ENCODE assay signal across 8 cellular contexts in genomic region chr10:15168296-15168780, GRCh38. TPM values are rescaled to one million over a fixed set of nuclear protein-coding genes. Genes with fewer than 3 reads are reported as not detected.
DNase-seq lines count a peak whose midpoint lies in the region; ATAC-seq, FAIRE-seq and TF ChIP-seq lines count a peak whose summit lies in the region.

Gene NMT2, minus strand, starts transcription at chr10:15168693. Its CDS starts 81 bp downstream, at chr10:15168612.

- H2AFZ ChIP-seq in astrocyte (ENCODE audit: low read depth, low read length): peak within 1 kb of the TSS; percentile 95

- H3K27me3 ChIP-seq in astrocyte (ENCODE audit: insufficient read depth, low read length): no peaks in the 10 kb centered on the region
- no peaks in the 10 kb centered on the region for H3K27me3 ChIP-seq in sigmoid colon

- DNase-seq in DMS79 treated with DMSO at 0.1 percent for 48 hours (lab: John Stamatoyannopoulos, UW) (peak; percentile 48), DMS79 (lab: John Stamatoyannopoulos, UW) (no peak), NCI-H82 treated with DMSO at 0.1 percent for 48 hours (lab: John Stamatoyannopoulos, UW; ENCODE audit: unreplicated experiment) (peak; percentile 53), astrocyte (ENCODE audit: low read depth) (peak; percentile 55), sigmoid colon (no peak)

- 1% methylated on average over 67 to 68 of the region's 68 CpGs for WGBS in sigmoid colon, 2 donors

- H3K4me3 ChIP-seq in astrocyte (ENCODE audit: insufficient read depth, low read depth, low read length) (peak within 1 kb of the TSS; percentile 82), iPS-11a (ENCODE audit: low read depth, low read length) (peak within 1 kb of the TSS; percentile 86), sigmoid colon (peak within 1 kb of the TSS; percentile 65 to 98 (median 88))

- H4K20me1 ChIP-seq in astrocyte (ENCODE audit: insufficient read depth, low read length): peaks cover 24% of the 10 kb centered on the region

- peaks cover 45% of the 10 kb centered on the region for H3K79me2 ChIP-seq in astrocyte (ENCODE audit: insufficient read depth, low read length)

- peaks cover 18% of the 10 kb centered on the region for H3K4me1 Mint-ChIP-seq in astrocyte (ENCODE audit: low read depth, unreplicated experiment)

- no peaks in the 10 kb centered on the region for H3K36me3 Mint-ChIP-seq in astrocyte (ENCODE audit: low read depth, unreplicated experiment)

- peak within 1 kb of the TSS; percentile 90 for H3K4me3 Mint-ChIP-seq in astrocyte (ENCODE audit: unreplicated experiment)

- H3K9me3 ChIP-seq in astrocyte (ENCODE audit: insufficient read depth, low read depth, low read length) (no peaks in the 10 kb centered on the region), sigmoid colon (no peaks in the 10 kb centered on the region)

- ATAC-seq in GM19455 (IDR thresholded peaks at IDR 0.05; ENCODE audit: unreplicated experiment) (peak; percentile 93), HG03520 (IDR thresholded peaks at IDR 0.05; ENCODE audit: unreplicated experiment) (peak; percentile 91)

- H3K4me1 ChIP-seq in astrocyte (ENCODE audit: insufficient read depth, low read length) (peaks cover 13% of the 10 kb centered on the region), sigmoid colon (peaks cover 0 to 22% (median 15%) of the 10 kb centered on the region in 4 donors)

- TF ChIP-seq EP300 in sigmoid colon (IDR thresholded peaks at IDR 0.05): no peak

- H3K9ac ChIP-seq in astrocyte (ENCODE audit: low read length): peak within 1 kb of the TSS; percentile 91

- H3K9me3 Mint-ChIP-seq in astrocyte (ENCODE audit: unreplicated experiment): no peaks in the 10 kb centered on the region

- no peak for FAIRE-seq in astrocyte (lab: Jason Lieb, UNC)

- H3K27me3 Mint-ChIP-seq in astrocyte (ENCODE audit: low read depth, unreplicated experiment): peaks cover 3% of the 10 kb centered on the region

- peak; percentile 80 to 81 for TF ChIP-seq POLR2A in sigmoid colon (IDR thresholded peaks at IDR 0.05)

- H3K36me3 ChIP-seq in astrocyte (ENCODE audit: insufficient read depth, low read length) (no peaks in the 10 kb centered on the region), sigmoid colon (no peaks in the 10 kb centered on the region)

- H3K27ac ChIP-seq in astrocyte (ENCODE audit: low read depth, low read length) (peak within 1 kb of the TSS; percentile 67), sigmoid colon (peak within 1 kb of the TSS; percentile 90 to 96 (median 94))

- H3K4me2 ChIP-seq in astrocyte (ENCODE audit: low read length): peak within 1 kb of the TSS; percentile 95

- TF ChIP-seq CTCF in astrocyte (IDR thresholded peaks at IDR 0.05; ENCODE audit: insufficient read depth, low read depth, low read length): no peak
- peak in 3 of 4 experiments; percentile 8 to 31 (median 14) for TF ChIP-seq CTCF in sigmoid colon (IDR thresholded peaks at IDR 0.05)

- intact Hi-C loops in sigmoid colon (cut with DNase I): loop anchor here (1.0 to 5.0 kb wide), 4 partner anchors 72 to 566 kb away; partner anchors contain the start of genes RPP38 and SUV39H2

- peak within 1 kb of the TSS; percentile 59 for H3K27ac Mint-ChIP-seq in astrocyte (ENCODE audit: unreplicated experiment)

RNA-seq across cellular contexts. Expression of gene NMT2, which starts in this region (rescaled TPM):
- total RNA-seq in astrocyte (20.9 and 22.1 TPM in 2 replicates), sigmoid colon (10 to 100 TPM; 11.1 to 23.3 (median 18.3) TPM)
- polyA plus RNA-seq in sigmoid colon: 10 to 100 TPM; 12.7 to 21.0 (median 16.0) TPM

Comparison
In these comparisons a context has a peak if more than half of its experiments do, and no peak if none do; other contexts are left out.
1. DNase-seq: peak in DMS79 treated with DMSO at 0.1 percent for 48 hours (single experiment), NCI-H82 treated with DMSO at 0.1 percent for 48 hours (single experiment) and astrocyte (single experiment); none in DMS79 (single experiment) and sigmoid colon (single experiment).
2. Peak in every context shown above with its lines, with median percentiles within 50 percentile points of each other: H3K4me3 ChIP-seq.